8 cellular contexts compared by ENCODE assay signal in the genomic region with DNA sequence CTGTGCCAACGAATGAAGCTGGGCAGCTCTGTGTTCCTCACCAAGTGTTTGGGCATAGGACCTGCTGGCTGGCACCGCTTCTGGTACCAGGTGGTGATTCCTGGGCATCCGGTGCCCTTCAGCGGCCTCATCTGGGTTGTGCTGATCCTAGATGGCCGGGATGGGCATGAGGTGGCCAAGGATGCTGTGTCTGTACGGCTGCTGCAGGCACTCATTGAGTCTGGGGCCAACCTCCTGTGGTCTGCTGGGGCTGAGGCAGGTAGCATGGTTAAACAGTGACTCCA.
DNase-seq lines count a peak whose midpoint lies in the region; ATAC-seq and TF ChIP-seq lines count a peak whose summit lies in the region.
"Not testable (repeated sequence)": the region's sequence is repeated elsewhere in the genome, so short reads cannot be mapped to it uniquely, and the experiment has no call there.

No MANE protein-coding gene starts in this region.

- intact Hi-C loops in PC-9 (cut with micrococcal nuclease; ENCODE audit: unreplicated experiment); esophagus muscularis mucosa (cut with DNase I); lower lobe of right lung (cut with DNase I): not testable (repeated sequence)

- not testable (repeated sequence) for H3K27me3 ChIP-seq in GM06990 (replicated peaks; ENCODE audit: control insufficient read depth, insufficient read depth, low read length); PC-9 (ENCODE audit: insufficient read depth, low read depth); esophagus muscularis mucosa; lower lobe of right lung (ENCODE audit: low read depth)

- H3K4me3 ChIP-seq in GM06990 (replicated peaks; ENCODE audit: low read depth, low read length) (peak overlapping the region; percentile 47), PC-9 (peak overlapping the region; percentile 76; the same call in 1 of the 2 replicates), esophagus muscularis mucosa (peak overlapping the region in 3 of 4 donors; percentile 66 to 95 (median 69)), lower lobe of right lung (peak overlapping the region; percentile 79)

- H3F3A ChIP-seq in PC-9 (ENCODE audit: insufficient read depth, low read depth) = not testable (repeated sequence)

- H3K9me3 Mint-ChIP-seq in activated T-cell treated with anti-CD3 and anti-CD28 coated beads, Interleukin-2, amount 50 U/mL, for 24 hours; stimulated activated naive B cell treated with anti-CD40 and anti-IgM and Interleukin-4, amounts not matched to agents 10 μg/mL and 1 μg/mL and 100 μg/mL, for 72 hours: not testable (repeated sequence)

- H3K27ac Mint-ChIP-seq in activated T-cell treated with anti-CD3 and anti-CD28 coated beads, Interleukin-2, amount 50 U/mL, for 24 hours; stimulated activated naive B cell treated with anti-CD40 and anti-IgM and Interleukin-4, amounts not matched to agents 10 μg/mL and 1 μg/mL and 100 μg/mL, for 72 hours: not testable (repeated sequence)

- CTCF ChIA-PET in PC-9 (lab: Charles Lee) = not testable (repeated sequence)

- BruUV-seq in PC-9 (replicated peaks; lab: Mats Ljungman, UMichigan) = not testable (repeated sequence)

- TF ChIP-seq CTCF in 22Rv1 (IDR thresholded peaks at IDR 0.05); GM06990 (IDR thresholded peaks at IDR 0.05; ENCODE audit: insufficient read depth, low read length, poor library complexity, severe bottlenecking); PC-9 (conservative IDR thresholded peaks at IDR 0.05); esophagus muscularis mucosa (IDR thresholded peaks at IDR 0.05); lower lobe of right lung (IDR thresholded peaks at IDR 0.05): not testable (repeated sequence)

- DNase-seq in GM06990 (ENCODE audit: extremely low read depth, insufficient read length); PC-9; activated T-cell treated with anti-CD3 and anti-CD28 coated beads, Interleukin-2, amount 50 U/mL, for 24 hours; esophagus muscularis mucosa (ENCODE audit: extremely low spot score); lower lobe of right lung; stimulated activated naive B cell treated with anti-CD40 and anti-IgM and Interleukin-4, amounts not matched to agents 10 μg/mL and 1 μg/mL and 100 μg/mL, for 72 hours: not testable (repeated sequence)

- not testable (repeated sequence) for TF ChIP-seq EP300 in esophagus muscularis mucosa (IDR thresholded peaks at IDR 0.05)

- TF ChIP-seq POLR2A in esophagus muscularis mucosa (IDR thresholded peaks at IDR 0.05; ENCODE audit: low read depth) = not testable (repeated sequence)

- ATAC-seq in lower lobe of right lung; stimulated activated naive B cell treated with anti-CD40 and anti-IgM and Interleukin-4, amounts not matched to agents 10 μg/mL and 1 μg/mL and 100 μg/mL, for 72 hours (replicated peaks): not testable (repeated sequence)

- H3K27me3 Mint-ChIP-seq in activated T-cell treated with anti-CD3 and anti-CD28 coated beads, Interleukin-2, amount 50 U/mL, for 24 hours; stimulated activated naive B cell treated with anti-CD40 and anti-IgM and Interleukin-4, amounts not matched to agents 10 μg/mL and 1 μg/mL and 100 μg/mL, for 72 hours: not testable (repeated sequence)

- peaks cover 24% of the 10 kb centered on the region for H3K36me3 Mint-ChIP-seq in activated T-cell treated with anti-CD3 and anti-CD28 coated beads, Interleukin-2, amount 50 U/mL, for 24 hours (ENCODE audit: low read depth)
- H3K36me3 Mint-ChIP-seq in stimulated activated naive B cell treated with anti-CD40 and anti-IgM and Interleukin-4, amounts not matched to agents 10 μg/mL and 1 μg/mL and 100 μg/mL, for 72 hours = not testable (repeated sequence)

- not testable (repeated sequence) for H3K9me2 ChIP-seq in PC-9 (ENCODE audit: insufficient read depth)

- H4K20me1 ChIP-seq in PC-9 (ENCODE audit: insufficient read depth) = not testable (repeated sequence)

- not testable (repeated sequence) for H2AFZ ChIP-seq in PC-9

- WGBS in esophagus muscularis mucosa = no CpG with 5 or more reads among the region's 6 CpGs

- H3K4me1 Mint-ChIP-seq in activated T-cell treated with anti-CD3 and anti-CD28 coated beads, Interleukin-2, amount 50 U/mL, for 24 hours (ENCODE audit: low read depth) = peaks cover 27% of the 10 kb centered on the region
- H3K4me1 Mint-ChIP-seq in stimulated activated naive B cell treated with anti-CD40 and anti-IgM and Interleukin-4, amounts not matched to agents 10 μg/mL and 1 μg/mL and 100 μg/mL, for 72 hours = peaks cover 6 to 29% of the 10 kb centered on the region in 2 donors

- H3K4me1 ChIP-seq in PC-9 (replicated peaks; ENCODE audit: insufficient read depth) (peaks cover 20% of the 10 kb centered on the region), esophagus muscularis mucosa (peaks cover 12 to 32% (median 26%) of the 10 kb centered on the region in 4 donors), lower lobe of right lung (peaks cover 30% of the 10 kb centered on the region)

- POLR2A ChIA-PET in PC-9 (lab: Charles Lee; ENCODE audit: unreplicated experiment) = not testable (repeated sequence)

- peak overlapping the region; percentile 87 for H3K4me2 ChIP-seq in PC-9

- H3K79me2 ChIP-seq in PC-9 (ENCODE audit: low read depth) = not testable (repeated sequence)

- H3K4me3 Mint-ChIP-seq in activated T-cell treated with anti-CD3 and anti-CD28 coated beads, Interleukin-2, amount 50 U/mL, for 24 hours = peak overlapping the region; percentile 4
- H3K4me3 Mint-ChIP-seq in stimulated activated naive B cell treated with anti-CD40 and anti-IgM and Interleukin-4, amounts not matched to agents 10 μg/mL and 1 μg/mL and 100 μg/mL, for 72 hours = peak overlapping the region; percentile 8 to 78

- H3K27ac ChIP-seq in 22Rv1 = peak overlapping the region; percentile 93
- peak overlapping the region; percentile 98 for H3K27ac ChIP-seq in KOPT-K1 (ENCODE audit: low read depth, low read length, poor library complexity, severe bottlenecking)
- not testable (repeated sequence) for H3K27ac ChIP-seq in PC-9, lower lobe of right lung
- peak overlapping the region; percentile 83 to 90 (median 85) for H3K27ac ChIP-seq in esophagus muscularis mucosa (replicated peaks in 1 of 4)

- not testable (repeated sequence) for H3K36me3 ChIP-seq in GM06990 (ENCODE audit: control insufficient read depth, insufficient read depth, low read length); PC-9 (ENCODE audit: low read depth); esophagus muscularis mucosa; lower lobe of right lung
- H3K36me3 ChIP-seq in KOPT-K1 (ENCODE audit: insufficient read depth, low read length) = peaks cover 16% of the 10 kb centered on the region

- not testable (repeated sequence) for H3K9me3 ChIP-seq in KOPT-K1 (ENCODE audit: insufficient read depth, low read length, poor library complexity, severe bottlenecking); PC-9 (ENCODE audit: insufficient read depth, low read depth); esophagus muscularis mucosa; lower lobe of right lung
